1 cellular context compared by ENCODE assay signal in genomic region chr20:1118336-1119127, GRCh38.
TF ChIP-seq lines count a peak whose summit lies in the region.

Gene PSMF1 (plus strand): TSS chr20:1118602. CDS start chr20:1118774, 172 bp downstream.

TF ChIP-seq in HepG2, 621 proteins besides CTCF, POLR2A, EP300 and RAD21 (continued from another document and continues in another):
- TF ChIP-seq ARID5B (CRISPR knock-in tag; IDR thresholded peaks at IDR 0.05) (peak; percentile 95), ZNF354B (CRISPR knock-in tag; IDR thresholded peaks at IDR 0.05) (peak; percentile 90; the same call in 1 of the 2 replicates), ZNF619 (CRISPR knock-in tag; IDR thresholded peaks at IDR 0.05) (peak; percentile 98), ZNF567 (CRISPR knock-in tag; IDR thresholded peaks at IDR 0.05; ENCODE audit: borderline replicate concordance) (peak; percentile 96; the same call in 1 of the 2 replicates), JUN (CRISPR knock-in tag; IDR thresholded peaks at IDR 0.05) (peak; percentile 72), ISX (CRISPR knock-in tag; conservative IDR thresholded peaks at IDR 0.05) (peak; percentile 61; the same call in 1 of the 2 replicates), CREBL2 (CRISPR knock-in tag; IDR thresholded peaks at IDR 0.05; ENCODE audit: borderline replicate concordance) (peak; percentile 40; the same call in 1 of the 2 replicates), HMGA1 (CRISPR knock-in tag; conservative IDR thresholded peaks at IDR 0.05) (no peak), ZNF30 (CRISPR knock-in tag; IDR thresholded peaks at IDR 0.05) (0 out of 2 replicates have a peak, but pooled peaks have one; percentile 65), MATR3 (CRISPR knock-in tag; IDR thresholded peaks at IDR 0.05) (no peak), KDM2A (CRISPR knock-in tag; IDR thresholded peaks at IDR 0.05; ENCODE audit: borderline replicate concordance, low read depth) (peak; percentile 99), ZNF776 (CRISPR knock-in tag; IDR thresholded peaks at IDR 0.05) (peak; percentile 97), ZNF280B (CRISPR knock-in tag; IDR thresholded peaks at IDR 0.05; ENCODE audit: borderline replicate concordance) (peak; percentile 98; the same call in 1 of the 2 replicates), ZNF451 (CRISPR knock-in tag; IDR thresholded peaks at IDR 0.05) (peak; percentile 99), ATM (IDR thresholded peaks at IDR 0.05; ENCODE audit: borderline replicate concordance) (no peak), BCLAF1 (IDR thresholded peaks at IDR 0.05) (no peak), SCMH1 (CRISPR knock-in tag; IDR thresholded peaks at IDR 0.05; ENCODE audit: borderline replicate concordance) (no peak), ATRX (CRISPR knock-in tag; IDR thresholded peaks at IDR 0.05; ENCODE audit: borderline replicate concordance) (no peak; the same call in 1 of the 2 replicates), SPEN (CRISPR knock-in tag; IDR thresholded peaks at IDR 0.05; ENCODE audit: low read depth) (peak; percentile 100), TCF7 (IDR thresholded peaks at IDR 0.05; ENCODE audit: low read depth) (no peak; the same call in 1 of the 2 replicates), STAG1 (CRISPR knock-in tag; IDR thresholded peaks at IDR 0.05) (peak; percentile 30), ZNF678 (CRISPR knock-in tag; IDR thresholded peaks at IDR 0.05) (no peak; the same call in 1 of the 2 replicates), FOXM1 (CRISPR knock-in tag; IDR thresholded peaks at IDR 0.05) (peak; percentile 83), FOXK1 (CRISPR knock-in tag; IDR thresholded peaks at IDR 0.05; ENCODE audit: borderline replicate concordance, low read depth) (peak; percentile 99), AHDC1 (CRISPR knock-in tag; IDR thresholded peaks at IDR 0.05; ENCODE audit: borderline replicate concordance) (peak; percentile 79; the same call in 1 of the 2 replicates), POLR2AphosphoS5 (IDR thresholded peaks at IDR 0.05; ENCODE audit: low read depth, low read length) (peak; percentile 95), MXD4 (CRISPR knock-in tag; IDR thresholded peaks at IDR 0.05) (peak; percentile 98), NRL (CRISPR knock-in tag; IDR thresholded peaks at IDR 0.05; ENCODE audit: borderline replicate concordance) (peak; percentile 100), GTF2F1 (IDR thresholded peaks at IDR 0.05; ENCODE audit: low read length) (peak; percentile 81; the same call in 1 of the 2 replicates), FOSL2 (CRISPR knock-in tag; IDR thresholded peaks at IDR 0.05) (peak; percentile 85), ZSCAN22 (CRISPR knock-in tag; IDR thresholded peaks at IDR 0.05) (peak; percentile 84), ERF (CRISPR knock-in tag; IDR thresholded peaks at IDR 0.05) (peak; percentile 100), TEAD3 (CRISPR knock-in tag; optimal IDR thresholded peaks at IDR 0.05; ENCODE audit: borderline replicate concordance) (peak; percentile 94), ATF4 (CRISPR knock-in tag; IDR thresholded peaks at IDR 0.05) (peak in 1 of 2 experiments; percentile 87; a peak in 2 of 4 replicates), TP53 (CRISPR knock-in tag; conservative IDR thresholded peaks at IDR 0.05) (peak; percentile 96), ZMYM2 (CRISPR knock-in tag; IDR thresholded peaks at IDR 0.05) (0 out of 2 replicates have a peak, but pooled peaks have one; percentile 10), ZNF646 (CRISPR knock-in tag; IDR thresholded peaks at IDR 0.05) (no peak), PHF20 (CRISPR knock-in tag; IDR thresholded peaks at IDR 0.05) (peak; percentile 99), RBFOX2 (IDR thresholded peaks at IDR 0.05; ENCODE audit: low read depth, low read length) (peak; percentile 98), NAIF1 (CRISPR knock-in tag; IDR thresholded peaks at IDR 0.05; ENCODE audit: borderline replicate concordance) (peak; percentile 94; the same call in 1 of the 2 replicates)
